Comparison of ENCODE assay signal across 8 cellular contexts in the genomic region with DNA sequence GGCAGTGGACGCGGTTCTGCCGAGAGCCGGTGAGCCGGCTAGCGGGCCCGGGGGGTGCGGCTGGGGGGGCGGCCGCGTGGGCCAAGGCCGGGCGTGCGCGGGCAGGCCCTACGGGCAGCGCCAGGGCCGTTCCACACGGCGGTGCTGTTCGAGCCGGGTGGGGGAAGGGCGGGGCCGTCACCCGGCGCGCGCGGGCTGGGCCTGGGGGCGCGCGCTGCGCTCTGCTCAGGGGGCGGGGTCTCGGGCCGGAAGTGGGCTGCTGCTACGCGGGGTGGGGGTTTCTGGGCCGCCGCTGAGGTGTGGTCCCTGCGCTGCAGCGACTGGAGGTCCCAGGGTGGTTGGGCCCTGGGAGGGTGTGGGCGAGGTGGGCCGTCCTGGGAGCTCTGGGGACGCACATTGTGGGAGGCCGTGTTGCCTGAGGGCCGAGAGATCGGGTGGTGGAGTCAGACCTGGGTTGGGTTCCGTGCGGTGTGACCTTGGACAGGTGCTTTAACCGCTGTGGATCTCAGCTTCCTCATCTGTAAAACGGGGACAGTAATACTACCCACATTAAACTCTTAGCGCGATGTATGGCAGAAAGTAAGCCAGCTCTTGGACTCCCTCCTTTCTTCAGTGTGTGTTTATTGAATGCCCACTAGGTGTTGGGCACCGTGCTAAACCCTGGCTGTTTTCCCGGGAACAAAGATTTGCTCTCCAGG. TPM values are rescaled to one million over a fixed set of nuclear protein-coding genes. Genes with fewer than 3 reads are reported as not detected.
DNase-seq lines count a peak whose midpoint lies in the region; TF ChIP-seq lines count a peak whose summit lies in the region.

No MANE protein-coding gene starts in this region.

- peaks cover 7 to 22% (median 7%) of the 10 kb centered on the region in 3 donors for H3K27me3 Mint-ChIP-seq in immature natural killer cell (ENCODE audit: low read depth in 3 of 3)

- no peaks in the 10 kb centered on the region for H3K36me3 ChIP-seq in GM23248 (ENCODE audit: low read depth)

- peak overlapping the region; percentile 53 for H3K27ac ChIP-seq in GM23248

- peak overlapping the region; percentile 92 for H3K4me3 ChIP-seq in GM23248

- WGBS in GM23248 (ENCODE audit: low coverage in 1 of 2, low lambda C conversion rate in 2 of 2, missing lambda C conversion rate in 2 of 2), 2 experiments = 1% methylated on average over 21 to 51 of the region's 56 CpGs

- peak overlapping the region; percentile 97 for H3K4me2 ChIP-seq in GM23248 (ENCODE audit: unreplicated experiment)

- peaks cover 50% of the 10 kb centered on the region for H3K79me2 ChIP-seq in GM23248 (ENCODE audit: insufficient read depth)

- no peaks in the 10 kb centered on the region for H3K27me3 ChIP-seq in GM23248 (replicated peaks; ENCODE audit: insufficient read depth)

- peaks cover 18% of the 10 kb centered on the region for H4K20me1 ChIP-seq in GM23248 (ENCODE audit: insufficient read depth)

- peak overlapping the region; percentile 95 to 99 (median 98) for H3K27ac Mint-ChIP-seq in immature natural killer cell

- peak overlapping the region; percentile 95 to 99 (median 97) for H3K4me3 Mint-ChIP-seq in immature natural killer cell

- DNase-seq in GM23248 (peak; percentile 83), Kasumi-1 (lab: John Stamatoyannopoulos, UW) (peak; percentile 43 to 52), T follicular helper cell (ENCODE audit: low read depth) (peak; percentile 75), astrocyte of the hippocampus (ENCODE audit: low read depth, low spot score) (peak; percentile 89), immature natural killer cell (peak in 2 of 3 donors; percentile 93 to 94), A172 (ENCODE audit: low spot score) (no peak)
- DNase-seq in stimulated activated CD4-positive, alpha-beta T cell treated with anti-CD3 and anti-CD28 coated beads, Interleukin-12 subunit alpha, Interleukin-12 subunit beta, amount 100 ng/mL, for 48 hours (ENCODE audit: low read depth in 2 of 3, low spot score in 1 of 3) = peak; percentile 51 to 86 (median 71)

- peak overlapping the region; percentile 1; the same call in 1 of the 2 replicates for H2AFZ ChIP-seq in GM23248

- H3K4me1 Mint-ChIP-seq in immature natural killer cell = peaks cover 45 to 51% of the 10 kb centered on the region in 2 donors

- H3K9me3 ChIP-seq in GM23248 (ENCODE audit: low read depth) = no peaks in the 10 kb centered on the region

- no peaks in the 10 kb centered on the region for H3K9me3 Mint-ChIP-seq in immature natural killer cell

- peaks cover 39% of the 10 kb centered on the region for H3F3A ChIP-seq in GM23248 (ENCODE audit: insufficient read depth)

- peaks cover 41% of the 10 kb centered on the region for H3K4me1 ChIP-seq in GM23248 (ENCODE audit: insufficient read depth)

- peak overlapping the region; percentile 85 for H3K9ac ChIP-seq in GM23248

- no peaks in the 10 kb centered on the region for H3K36me3 Mint-ChIP-seq in immature natural killer cell

- H3K9me2 ChIP-seq in GM23248 (ENCODE audit: insufficient read depth) = no peaks in the 10 kb centered on the region

- in situ Hi-C loops in GM23248 (cut with MboI) = no loop called here

- 0 out of 2 replicates have a peak, but pooled peaks have one; percentile 8 for TF ChIP-seq CTCF in GM12874 (IDR thresholded peaks at IDR 0.05; ENCODE audit: insufficient read depth, low read depth, low read length)

RNA-seq across cellular contexts. Expression of a gene that starts 0.4 kb away (rescaled TPM):
- total RNA-seq in GM23248 (2014; rRNA removed; shearing (Covaris generic)) = 91.3 and 94.8 TPM in 2 replicates
- polyA plus RNA-seq in GM23248 (2016; fragmentation: Nextera tagmentation; extraction: Ambion mirVana) = 77.4 and 82.8 TPM in 2 replicates
- polyA plus RNA-seq in immature natural killer cell = 100 to 1,000 TPM; 137 to 218 (median 150) TPM
- 227 and 239 TPM in 2 replicates for total RNA-seq in A172 (2014; rRNA removed; shearing (Covaris generic))

RNA-seq across cellular contexts. Expression of a gene that starts 38.6 kb away (rescaled TPM):
- total RNA-seq in GM23248 (2014; rRNA removed; shearing (Covaris generic)) = 0.13 TPM in 1 of 2 replicates, not detected in the other
- not detected in 2 replicates for polyA plus RNA-seq in GM23248 (2016; fragmentation: Nextera tagmentation; extraction: Ambion mirVana)
- under 1 TPM in 1 of 3 donors, not detected in 2; 0.20 TPM for polyA plus RNA-seq in immature natural killer cell
- not detected in 2 replicates for total RNA-seq in A172 (2014; rRNA removed; shearing (Covaris generic))

RNA-seq across cellular contexts. Expression of a gene that starts 58.0 kb away (rescaled TPM):
- 1.5 and 2.0 TPM in 2 replicates for total RNA-seq in GM23248 (2014; rRNA removed; shearing (Covaris generic))
- polyA plus RNA-seq in GM23248 (2016; fragmentation: Nextera tagmentation; extraction: Ambion mirVana) (0.81 and 0.85 TPM in 2 replicates), immature natural killer cell (under 1 TPM; 0.16 to 0.85 (median 0.32) TPM)
- total RNA-seq in A172 (2014; rRNA removed; shearing (Covaris generic)) = 4.5 and 6.2 TPM in 2 replicates
